Comparison of ENCODE assay signal across 9 cellular contexts in the genomic region with DNA sequence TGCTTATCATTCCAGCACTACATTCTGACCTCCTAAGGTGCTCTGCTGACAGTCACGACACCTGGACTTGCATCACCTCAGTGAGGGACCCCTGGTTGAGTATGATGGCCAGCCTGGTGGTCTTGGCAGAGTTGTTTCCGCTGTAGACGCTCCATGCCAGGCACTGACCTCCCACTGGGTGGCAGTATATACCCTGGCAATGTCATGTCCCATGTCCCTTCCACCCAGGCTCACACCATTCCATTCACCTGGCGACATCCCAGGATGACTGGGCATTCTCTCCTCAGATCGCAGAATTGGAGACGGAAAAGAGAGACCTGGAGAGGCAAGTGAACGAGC. TPM values are rescaled to one million over a fixed set of nuclear protein-coding genes. Genes with fewer than 3 reads are reported as not detected.
DNase-seq lines count a peak whose midpoint lies in the region; ATAC-seq and TF ChIP-seq lines count a peak whose summit lies in the region.
"Had no signal": no experiment of that assay in that cellular context is flagged by ENCODE, and none has a peak within 500 bp of the region (broad histone marks: within the 10 kb centered on the region; RNA-seq: fewer than 3 reads in every experiment).

No MANE protein-coding gene starts in this region.

- H3K14ac ChIP-seq in trophoblast cell (ENCODE audit: low read length) = no peak overlapping the region

- H3K23ac ChIP-seq in trophoblast cell (ENCODE audit: low read length) = no peak overlapping the region

- H3K4me1 ChIP-seq in trophoblast cell (ENCODE audit: control insufficient read depth in 1 of 2, insufficient read depth in 2 of 2, low read length in 2 of 2) = peaks cover 3 to 4% of the 10 kb centered on the region in 2 experiments

- H2BK120ac ChIP-seq in trophoblast cell (ENCODE audit: insufficient read depth, low read length, poor library complexity) = no peak overlapping the region

- no peak overlapping the region for H2BK5ac ChIP-seq in trophoblast cell (ENCODE audit: low read depth, low read length, poor library complexity)

- H3K4me3 ChIP-seq in SU-DHL-6 (ENCODE audit: insufficient read depth, low read length, poor library complexity, severe bottlenecking) (no peak overlapping the region), choroid plexus epithelial cell (ENCODE audit: low read depth, low read length) (no peak overlapping the region), trophoblast cell (ENCODE audit: low read depth, low read length) (no peak overlapping the region)

- H3K4me2 ChIP-seq in SU-DHL-6 (ENCODE audit: low read depth, low read length, poor library complexity, severe bottlenecking) (no peak overlapping the region), trophoblast cell (ENCODE audit: low read length) (no peak overlapping the region)

- H4K91ac ChIP-seq in trophoblast cell (ENCODE audit: low read depth, low read length) = no peak overlapping the region

- H4K12ac ChIP-seq in trophoblast cell (ENCODE audit: low read depth, low read length) = no peak overlapping the region

- H3K9ac ChIP-seq in SU-DHL-6 (ENCODE audit: low read length) (no peak overlapping the region), trophoblast cell (ENCODE audit: low read length) (no peak overlapping the region)

- no peak overlapping the region for H2BK12ac ChIP-seq in trophoblast cell (ENCODE audit: low read length)

- DNase-seq in AG09319 (ENCODE audit: extremely low read depth, low read depth) (no peak), GM20000 (ENCODE audit: low spot score) (peak; percentile 51), choroid plexus epithelial cell (ENCODE audit: low read depth) (peak; percentile 27), trophoblast cell (peak; percentile 33 to 62), hypothalamus (lab: John Stamatoyannopoulos, UW) (no peak)

- H3K18ac ChIP-seq in trophoblast cell (ENCODE audit: low read length) = no peak overlapping the region

- no peaks in the 10 kb centered on the region for H4K20me1 ChIP-seq in SU-DHL-6 (ENCODE audit: low read depth, low read length)

- WGBS in trophoblast cell (ENCODE audit: extremely low coverage, insufficient coverage, insufficient read length) = no CpG with 5 or more reads among the region's 7 CpGs

- H2AK5ac ChIP-seq in trophoblast cell (ENCODE audit: low read length) = no peak overlapping the region

- no peaks in the 10 kb centered on the region for H3K9me3 ChIP-seq in SU-DHL-6 (ENCODE audit: insufficient read depth, low read length)
- H3K9me3 ChIP-seq in trophoblast cell (ENCODE audit: insufficient read depth, low read depth, low read length) = no peaks in the 10 kb centered on the region

- H3F3A ChIP-seq in SU-DHL-6 (ENCODE audit: insufficient read depth) = no peaks in the 10 kb centered on the region

- H3K36me3 ChIP-seq in SU-DHL-6 (ENCODE audit: low read length) = peaks cover 14% of the 10 kb centered on the region; the same call in 1 of the 2 replicates
- peaks cover 7 to 25% of the 10 kb centered on the region in 2 experiments for H3K36me3 ChIP-seq in trophoblast cell (ENCODE audit: control insufficient read depth in 1 of 2, insufficient read depth in 2 of 2, low read length in 2 of 2)

- no peaks in the 10 kb centered on the region for H3K79me2 ChIP-seq in SU-DHL-6 (ENCODE audit: insufficient read depth, low read length)
- H3K79me2 ChIP-seq in trophoblast cell (ENCODE audit: control insufficient read depth, insufficient read depth, low read length, poor library complexity) = no peaks in the 10 kb centered on the region

- no peaks in the 10 kb centered on the region for H3K9me2 ChIP-seq in SU-DHL-6 (replicated peaks; ENCODE audit: insufficient read depth, low read length)

- no peak overlapping the region for H4K8ac ChIP-seq in trophoblast cell (ENCODE audit: low read depth, low read length)

- H3K79me1 ChIP-seq in trophoblast cell (ENCODE audit: low read length) = peaks cover 2% of the 10 kb centered on the region

- no peaks in the 10 kb centered on the region for H3K27me3 ChIP-seq in SU-DHL-6 (ENCODE audit: low read length)
- H3K27me3 ChIP-seq in trophoblast cell (ENCODE audit: insufficient read depth, low read length) = no peaks in the 10 kb centered on the region

- H2AFZ ChIP-seq in SU-DHL-6 (ENCODE audit: low read depth, low read length, severe bottlenecking) (no peak overlapping the region), trophoblast cell (ENCODE audit: insufficient read depth, low read length, poor library complexity) (no peak overlapping the region)

- H3K27ac ChIP-seq in SU-DHL-6 (ENCODE audit: low read depth, low read length) (no peak overlapping the region), trophoblast cell (ENCODE audit: low read depth, low read length) (no peak overlapping the region)
- H3K27ac ChIP-seq: epithelial cell of prostate had no signal

- H3K4ac ChIP-seq in trophoblast cell (ENCODE audit: low read depth, low read length) = no peak overlapping the region

- ATAC-seq in GM18861 (IDR thresholded peaks at IDR 0.05; ENCODE audit: unreplicated experiment) (no peak), GM19397 (IDR thresholded peaks at IDR 0.05; ENCODE audit: unreplicated experiment) (no peak)

- peak; percentile 55 for TF ChIP-seq CTCF in AG09319 (IDR thresholded peaks at IDR 0.05; ENCODE audit: low read depth, low read length)
- TF ChIP-seq CTCF in GM20000 (IDR thresholded peaks at IDR 0.05; ENCODE audit: extremely low read depth, missing control alignments) = peak; percentile 2
- TF ChIP-seq CTCF in SU-DHL-6 (IDR thresholded peaks at IDR 0.05; ENCODE audit: insufficient read depth, low read length, poor library complexity, severe bottlenecking) = peak; percentile 61
- TF ChIP-seq CTCF in choroid plexus epithelial cell (conservative IDR thresholded peaks at IDR 0.05; ENCODE audit: low read depth, low read length) = peak; percentile 60

RNA-seq across cellular contexts. Expression of gene DNALI1, which starts 5.0 kb away (rescaled TPM):
- polyA plus RNA-seq in trophoblast cell (2013) = 4.9 and 5.3 TPM in 2 replicates

RNA-seq across cellular contexts. Expression of gene SNIP1, which starts 7.7 kb away (rescaled TPM):
- polyA plus RNA-seq in trophoblast cell (2013) = 7.2 and 7.8 TPM in 2 replicates

RNA-seq across cellular contexts. Expression of gene GNL2, which starts 34.0 kb away (rescaled TPM):
- 163 TPM in 2 replicates for polyA plus RNA-seq in trophoblast cell (2013)

RNA-seq across cellular contexts. Expression of gene MEAF6, which starts 47.2 kb away (rescaled TPM):
- 29.0 and 30.8 TPM in 2 replicates for polyA plus RNA-seq in trophoblast cell (2013)

Comparison
In these comparisons a context has a peak if more than half of its experiments do, and no peak if none do; other contexts are left out.
1. DNase-seq: peak in GM20000 (single experiment), choroid plexus epithelial cell (single experiment) and trophoblast cell (2 of 2); none in AG09319 (single experiment) and hypothalamus (0 of 51).
2. CTCF ChIP-seq: peak in every context shown above with its lines; median percentile 61 in SU-DHL-6; 60 in choroid plexus epithelial cell; 55 in AG09319; 2 in GM20000.